Comparison of ENCODE assay signal across 9 cellular contexts in the genomic region with DNA sequence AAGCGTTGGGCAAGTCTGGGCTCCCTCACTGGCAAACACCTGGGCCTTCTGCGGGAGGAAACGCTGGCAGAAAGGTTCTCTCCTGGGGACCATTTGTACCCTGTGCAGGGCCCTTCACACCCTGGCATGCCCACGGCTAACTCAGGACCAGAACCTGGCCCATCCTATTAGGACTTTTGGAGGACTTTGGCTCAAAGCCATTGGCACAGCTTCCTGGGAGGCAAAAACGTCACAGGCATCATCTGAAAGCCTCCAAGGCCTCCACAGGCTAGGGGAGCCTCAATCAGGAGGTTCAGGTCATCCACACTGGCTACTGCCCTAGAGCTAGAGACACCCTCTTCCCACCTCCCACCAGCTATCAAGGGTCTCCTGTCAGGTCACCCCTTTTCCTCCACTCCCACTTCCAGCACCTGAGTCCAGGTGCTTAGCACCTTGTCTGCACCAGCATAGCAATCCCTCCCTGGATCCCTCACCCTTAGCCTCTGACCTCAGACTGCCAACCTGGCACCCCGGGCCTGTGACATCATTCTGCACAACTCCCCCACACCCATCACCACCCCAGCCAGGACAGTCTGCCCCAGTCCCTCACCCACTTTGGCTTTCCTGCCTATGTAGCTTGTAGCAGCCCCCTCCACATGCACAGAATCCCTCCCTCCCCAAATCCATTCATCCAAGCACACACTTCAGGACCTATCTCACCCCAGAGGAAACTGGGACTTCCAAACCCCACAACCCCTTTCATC. TPM values are rescaled to one million over a fixed set of nuclear protein-coding genes. Genes with fewer than 3 reads are reported as not detected.
A peak's percentile ranks its signal among the peaks of the same experiment; 100 is the strongest.
DNase-seq lines count a peak whose midpoint lies in the region; ATAC-seq, FAIRE-seq and TF ChIP-seq lines count a peak whose summit lies in the region.
"Had no signal": no experiment of that assay in that cellular context is flagged by ENCODE, and none has a peak within 500 bp of the region (broad histone marks: within the 10 kb centered on the region; RNA-seq: fewer than 3 reads in every experiment).

No MANE protein-coding gene starts in this region.

- POLR2A ChIA-PET in activated B cell treated with CpG ODN at 0.5 μM for 24 hours (lab: Charles Lee), result interaction anchor here (0.6 kb wide), 1 partner anchor 42 kb away, joined by 3 read pairs; no protein-coding TSS in a partner anchor

- no peak overlapping the region for H3K4me3 ChIP-seq in right cardiac atrium (ENCODE audit: low read length)
- H3K4me3 ChIP-seq in sigmoid colon, result peak overlapping the region; percentile 63 to 93 (median 76)

- H3K27me3 ChIP-seq in right cardiac atrium (ENCODE audit: control insufficient read depth, insufficient read depth) (no peaks in the 10 kb centered on the region), sigmoid colon (no peaks in the 10 kb centered on the region)

- TF ChIP-seq CTCF in activated B cell treated with CpG ODN at 0.5 μM for 24 hours (IDR thresholded peaks at IDR 0.05), result no peak
- TF ChIP-seq CTCF in sigmoid colon (IDR thresholded peaks at IDR 0.05), result no peak

- 44% methylated on average over 6 of the region's 6 CpGs for WGBS in right cardiac atrium
- WGBS in sigmoid colon, 2 donors, result 15 to 43% methylated on average over 6 of the region's 6 CpGs

- no peak for ATAC-seq in activated B cell treated with CpG ODN at 0.5 μM for 24 hours (ENCODE audit: low read depth)
- no peak for ATAC-seq in right cardiac atrium

- peaks cover 0 to 19% (median 6%) of the 10 kb centered on the region in 4 donors for H3K36me3 ChIP-seq in sigmoid colon

- H3K4me1 Mint-ChIP-seq in activated B cell treated with CpG ODN at 0.5 μM for 24 hours, result peaks cover 5% of the 10 kb centered on the region

- H3K4me1 ChIP-seq in right cardiac atrium (ENCODE audit: control insufficient read depth, insufficient read depth, low read length) (peaks cover 13% of the 10 kb centered on the region), sigmoid colon (peaks cover 0 to 63% (median 53%) of the 10 kb centered on the region in 4 donors)

- FAIRE-seq in GM12892 (lab: Jason Lieb, UNC), result no peak
- FAIRE-seq: endothelial cell of umbilical vein had no signal

- peak overlapping the region; percentile 58 for H3K27ac ChIP-seq in right cardiac atrium (ENCODE audit: low read length)
- H3K27ac ChIP-seq in sigmoid colon, result peak overlapping the region; percentile 92 to 96 (median 93)

- TF ChIP-seq POLR2A in GM12892 (IDR thresholded peaks at IDR 0.05; ENCODE audit: low read depth, low read length), result no peak
- TF ChIP-seq POLR2A in sigmoid colon (IDR thresholded peaks at IDR 0.05), result no peak

- H3K9me3 ChIP-seq in right cardiac atrium (ENCODE audit: control insufficient read depth, low read length), result no peaks in the 10 kb centered on the region
- no peaks in the 10 kb centered on the region for H3K9me3 ChIP-seq in sigmoid colon

- intact Hi-C loops in activated B cell treated with CpG ODN at 0.5 μM for 24 hours (cut with micrococcal nuclease), result no loop called here
- intact Hi-C loops in right cardiac atrium (cut with DNase I), result loop anchor here in 1 of 4 donors (5.0 kb wide), 1 partner anchor 158 kb away; no protein-coding TSS in a partner anchor
- intact Hi-C loops in sigmoid colon (cut with DNase I), result loop anchor here (10.0 kb wide), 1 partner anchor 236 kb away; no protein-coding TSS in a partner anchor

- peaks cover 9% of the 10 kb centered on the region for H3K27me3 Mint-ChIP-seq in activated B cell treated with CpG ODN at 0.5 μM for 24 hours

- peaks cover 25% of the 10 kb centered on the region for H3K36me3 Mint-ChIP-seq in activated B cell treated with CpG ODN at 0.5 μM for 24 hours (ENCODE audit: low read depth)

- peak; percentile 18 for DNase-seq in GM12892 (ENCODE audit: insufficient read length)
- DNase-seq in activated B cell treated with CpG ODN at 0.5 μM for 24 hours, result no peak
- peak in 1 of 3 donors; percentile 64 for DNase-seq in right cardiac atrium
- DNase-seq in sigmoid colon, result peak; percentile 81
- no peak for DNase-seq in stimulated activated naive CD4-positive, alpha-beta T cell treated with Interleukin-2 at 50 U/mL for 16 hours (lab: John Stamatoyannopoulos, UW)
- no peak for DNase-seq in SIG-M5 (lab: John Stamatoyannopoulos, UW)
- no peak for DNase-seq in NAMALWA (ENCODE audit: low spot score)
- DNase-seq in NCI-H146 treated with DMSO at 0.1 percent for 48 hours (lab: John Stamatoyannopoulos, UW; ENCODE audit: unreplicated experiment), result no peak

- no peak for TF ChIP-seq EP300 in sigmoid colon (IDR thresholded peaks at IDR 0.05)

- CTCF ChIA-PET in activated B cell treated with CpG ODN at 0.5 μM for 24 hours (lab: Charles Lee), result interaction anchor here (11.5 kb wide), 1 partner anchor 29 kb away, joined by 206 read pairs; no protein-coding TSS in a partner anchor

- no peaks in the 10 kb centered on the region for H3K9me3 Mint-ChIP-seq in activated B cell treated with CpG ODN at 0.5 μM for 24 hours

- H3K27ac Mint-ChIP-seq in activated B cell treated with CpG ODN at 0.5 μM for 24 hours, result no peak overlapping the region

- H3K4me3 Mint-ChIP-seq in activated B cell treated with CpG ODN at 0.5 μM for 24 hours, result peak overlapping the region; percentile 82

RNA-seq across cellular contexts. Expression of a gene that starts 0.6 kb away (rescaled TPM):
- polyA plus RNA-seq in GM12892 (2012; ENCODE audit: missing spikeins), result 10.3 TPM
- total RNA-seq in activated B cell treated with CpG ODN at 0.5 μM for 24 hours, result 3.5 and 5.4 TPM in 2 replicates
- total RNA-seq in right cardiac atrium, result 10 to 100 TPM; 49.4 to 84.5 (median 55.0) TPM
- 52.7 TPM for polyA plus RNA-seq in right cardiac atrium
- total RNA-seq in sigmoid colon, result 100 to 1,000 TPM in 1 of 4 donors, 10 to 100 TPM in 3; 59.9 to 162 (median 79.7) TPM
- polyA plus RNA-seq in sigmoid colon, result 10 to 100 TPM; 10.2 to 88.0 (median 10.4) TPM

RNA-seq across cellular contexts. Expression of a gene that starts 9.4 kb away (rescaled TPM):
- 22.8 TPM for polyA plus RNA-seq in GM12892 (2012; ENCODE audit: missing spikeins)
- total RNA-seq in activated B cell treated with CpG ODN at 0.5 μM for 24 hours, result 8.7 and 8.8 TPM in 2 replicates
- 10 to 100 TPM in 3 of 4 donors, 1 to 10 TPM in 1; 8.7 to 11.5 (median 11.1) TPM for total RNA-seq in right cardiac atrium
- 11.2 TPM for polyA plus RNA-seq in right cardiac atrium
- total RNA-seq in sigmoid colon, result 10 to 100 TPM in 3 of 4 donors, 1 to 10 TPM in 1; 9.4 to 22.5 (median 13.1) TPM
- 10 to 100 TPM; 12.7 to 21.6 (median 18.6) TPM for polyA plus RNA-seq in sigmoid colon

RNA-seq across cellular contexts. Expression of a gene that starts 9.5 kb away (rescaled TPM):
- polyA plus RNA-seq in GM12892 (2012; ENCODE audit: missing spikeins), result 652 TPM
- total RNA-seq in activated B cell treated with CpG ODN at 0.5 μM for 24 hours (216 and 296 TPM in 2 replicates), right cardiac atrium (100 to 1,000 TPM; 187 to 270 (median 216) TPM), sigmoid colon (100 to 1,000 TPM; 146 to 352 (median 244) TPM)
- polyA plus RNA-seq in right cardiac atrium (526 TPM), sigmoid colon (100 to 1,000 TPM; 419 to 762 (median 624) TPM)

RNA-seq across cellular contexts. Expression of a gene that starts 16.0 kb away (rescaled TPM):
- 7.4 TPM for polyA plus RNA-seq in GM12892 (2012; ENCODE audit: missing spikeins)
- 10.5 and 14.6 TPM in 2 replicates for total RNA-seq in activated B cell treated with CpG ODN at 0.5 μM for 24 hours
- 1 to 10 TPM; 4.0 to 5.2 (median 4.3) TPM for total RNA-seq in right cardiac atrium
- 3.5 TPM for polyA plus RNA-seq in right cardiac atrium
- 1 to 10 TPM; 3.4 to 9.4 (median 5.2) TPM for total RNA-seq in sigmoid colon
- polyA plus RNA-seq in sigmoid colon, result 1 to 10 TPM; 1.8 to 6.2 (median 2.4) TPM

RNA-seq across cellular contexts. Expression of a gene that starts 58.5 kb away (rescaled TPM):
- polyA plus RNA-seq in GM12892 (2012; ENCODE audit: missing spikeins), result 0.25 TPM
- total RNA-seq in activated B cell treated with CpG ODN at 0.5 μM for 24 hours (not detected in 2 replicates), right cardiac atrium (not detected), sigmoid colon (not detected)
- polyA plus RNA-seq in right cardiac atrium (not detected), sigmoid colon (not detected)
- total RNA-seq: endothelial cell of umbilical vein had no signal
- polyA plus RNA-seq: endothelial cell of umbilical vein had no signal

Comparison
In these comparisons a context has a peak if more than half of its experiments do, and no peak if none do; other contexts are left out.
1. DNase-seq: peak in GM12892 (single experiment) and sigmoid colon (single experiment); none in activated B cell treated with CpG ODN at 0.5 μM for 24 hours (single experiment), stimulated activated naive CD4-positive, alpha-beta T cell treated with Interleukin-2 at 50 U/mL for 16 hours (single experiment), SIG-M5 (single experiment), NAMALWA (single experiment) and NCI-H146 treated with DMSO at 0.1 percent for 48 hours (single experiment).